Comparison of ENCODE assay signal across 1 cellular context in genomic region chr7:34939175-34939574, GRCh38.
TF ChIP-seq lines count a peak whose summit lies in the region.

No MANE protein-coding gene starts in this region.

TF ChIP-seq in K562, 482 proteins besides CTCF, POLR2A, EP300 and RAD21 (continued from another document):
- peak; percentile 76 for TF ChIP-seq ATF3 (IDR thresholded peaks at IDR 0.05)
- no peak for TF ChIP-seq ATF3 (CRISPR knock-in tag; conservative IDR thresholded peaks at IDR 0.05)
- no peak for TF ChIP-seq TGIF2 (CRISPR knock-in tag; IDR thresholded peaks at IDR 0.05)
